In the genomic region with DNA sequence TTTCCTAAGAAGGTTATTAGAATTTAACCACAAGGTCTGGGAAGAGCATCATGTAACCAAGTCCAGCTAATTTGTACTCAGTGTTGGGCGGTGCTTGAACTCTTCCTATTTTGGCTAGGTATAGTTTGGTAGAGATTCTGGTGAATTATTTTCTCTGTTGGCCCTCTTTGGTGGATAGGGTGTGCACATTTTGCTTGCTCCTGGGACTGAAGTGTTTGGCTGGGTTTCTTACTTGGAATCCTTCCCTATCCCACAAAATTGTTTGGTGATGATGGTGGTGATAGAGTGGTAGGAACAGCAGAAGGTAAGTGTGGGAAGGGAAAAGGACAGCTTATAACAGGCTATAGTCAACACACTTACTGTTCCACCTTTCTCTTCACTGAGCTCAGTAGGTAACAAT, we compare ENCODE assay signal across 19 cellular contexts.
"Had no signal": no experiment of that assay in that cellular context is flagged by ENCODE, and none has a peak within 500 bp of the region (broad histone marks: within the 10 kb centered on the region; RNA-seq: fewer than 3 reads in every experiment).

No MANE protein-coding gene starts in this region.

- FAIRE-seq: endometrium had no signal

- H3K36me3 ChIP-seq: gastrocnemius medialis, neural progenitor cell, upper lobe of left lung had no signal

- H3K9me3 ChIP-seq: gastrocnemius medialis had no signal

- H3K4me3 ChIP-seq: gastrocnemius medialis, lung, neural progenitor cell, upper lobe of left lung had no signal

- H3K27ac ChIP-seq: gastrocnemius medialis, neural progenitor cell, upper lobe of left lung had no signal

- H3K9ac ChIP-seq: neural progenitor cell had no signal

- H3K4me1 ChIP-seq: neural progenitor cell had no signal

- H2AFZ ChIP-seq: neural progenitor cell had no signal

- DNase-seq: activated CD4-positive, alpha-beta T cell treated with anti-CD3 and anti-CD28 coated beads, Interleukin-2, amount 50 U/mL, for 4 hours; activated CD8-positive, alpha-beta memory T cell treated with anti-CD3 and anti-CD28 coated beads, Interleukin-2, amount 50 U/mL, for 48 hours; activated naive CD4-positive, alpha-beta T cell; activated naive CD8-positive, alpha-beta T cell treated with anti-CD3 and anti-CD28 coated beads for 36 hours; activated T-cell treated with anti-CD3 and anti-CD28 coated beads, Interleukin-2, amount 50 U/mL, for 4 hours; effector CD4-positive, alpha-beta T cell; gastrocnemius medialis; head of caudate nucleus; islet precursor cell; naive thymus-derived CD8-positive, alpha-beta T cell; posterior cingulate gyrus; stimulated activated CD4-positive, alpha-beta T cell treated with anti-CD3 and anti-CD28 coated beads, Interleukin-4, amount 100 ng/mL, for 24 hours; stimulated activated naive CD4-positive, alpha-beta T cell treated with Interleukin-2 at 50 U/mL for 16 hours; T1000; upper lobe of left lung had no signal

- H3K4me2 ChIP-seq: neural progenitor cell had no signal

- H3K27me3 ChIP-seq: gastrocnemius medialis, neural progenitor cell, upper lobe of left lung had no signal

- ATAC-seq: activated T-cell treated with anti-CD3 and anti-CD28 coated beads, Interleukin-2, amount 50 U/mL, for 4 hours; gastrocnemius medialis; naive thymus-derived CD8-positive, alpha-beta T cell; WTC11 had no signal
